Comparison of ENCODE assay signal across 18 cellular contexts in genomic region chr16:17589898-17590297, GRCh38.
DNase-seq lines count a peak whose midpoint lies in the region; ATAC-seq and TF ChIP-seq lines count a peak whose summit lies in the region.
"Had no signal": no experiment of that assay in that cellular context is flagged by ENCODE, and none has a peak within 500 bp of the region (broad histone marks: within the 10 kb centered on the region; RNA-seq: fewer than 3 reads in every experiment).

No MANE protein-coding gene starts in this region.

- H3K4me1 ChIP-seq in testis (no peaks in the 10 kb centered on the region), stomach (no peaks in the 10 kb centered on the region)
- H3K4me1 ChIP-seq: BLaER1 treated with 17β-estradiol and CSF1 and Interleukin-3, amounts not matched to agents 10 nM and 100 nM; Peyer's patch had no signal

- POLR2A ChIA-PET in activated CD4-positive, alpha-beta memory T cell treated with anti-CD3 and anti-CD28 coated beads, Interleukin-2, amount 10 ng/mL, durations not matched to agents 7 days and 5 days (lab: Charles Lee) = no interaction called here
- POLR2A ChIA-PET in activated CD4-positive, alpha-beta memory T cell treated with anti-CD3 and anti-CD28 coated beads for 36 hours (lab: Charles Lee) = no interaction called here

- DNase-seq in activated CD4-positive, alpha-beta memory T cell treated with anti-CD3 and anti-CD28 coated beads, Interleukin-2, amount 10 ng/mL, durations not matched to agents 7 days and 5 days = no peak
- no peak for DNase-seq in activated CD4-positive, alpha-beta memory T cell treated with anti-CD3 and anti-CD28 coated beads for 36 hours
- no peak for DNase-seq in stimulated activated naive CD8-positive, alpha-beta T cell treated with anti-CD3 and anti-CD28 coated beads, Interleukin-15, Interleukin-2, amounts not matched to agents 100 U/mL and 50 U/mL, for 24 hours
- DNase-seq in central memory CD8-positive, alpha-beta T cell (ENCODE audit: low spot score in 2 of 2) = no peak
- DNase-seq in testis = no peak
- no peak for DNase-seq in stomach
- DNase-seq: CD8-positive, alpha-beta T cell; NCI-H1105 treated with DMSO at 0.1 percent for 48 hours; NCI-H1694; NCI-H2081 treated with DMSO at 0.1 percent for 48 hours; NCI-H510A; NCI-H748 treated with DMSO at 0.1 percent for 48 hours; NK-92 treated with Interleukin-12 subunit alpha and Interleukin-12 subunit beta, amount 100 ng/mL, for 24 hours; Peyer's patch had no signal

- no peak overlapping the region for H3K27ac ChIP-seq in testis
- H3K27ac ChIP-seq in stomach = no peak overlapping the region
- H3K27ac ChIP-seq: BLaER1 treated with 17β-estradiol and CSF1 and Interleukin-3, amounts not matched to agents 10 nM and 100 nM; Peyer's patch had no signal

- no peak for TF ChIP-seq POLR2A in testis (IDR thresholded peaks at IDR 0.05)
- TF ChIP-seq POLR2A in stomach (IDR thresholded peaks at IDR 0.05) = no peak

- no peak for TF ChIP-seq EP300 in stomach (IDR thresholded peaks at IDR 0.05)

- intact Hi-C loops in activated CD4-positive, alpha-beta memory T cell treated with anti-CD3 and anti-CD28 coated beads for 36 hours (cut with micrococcal nuclease) = loop anchor here (5.0 kb wide), 2 partner anchors 33 to 118 kb away; partner anchors contain the start of gene XYLT1
- intact Hi-C loops in testis (cut with DNase I; ENCODE audit: low total_unique reads) (no loop called here), stomach (cut with DNase I; ENCODE audit: low total_unique reads) (no loop called here)

- peaks cover 15% of the 10 kb centered on the region for H3K36me3 Mint-ChIP-seq in activated CD4-positive, alpha-beta memory T cell treated with anti-CD3 and anti-CD28 coated beads, Interleukin-2, amount 10 ng/mL, durations not matched to agents 7 days and 5 days (ENCODE audit: low read depth)
- peaks cover 2% of the 10 kb centered on the region for H3K36me3 Mint-ChIP-seq in activated CD4-positive, alpha-beta memory T cell treated with anti-CD3 and anti-CD28 coated beads for 36 hours
- H3K36me3 Mint-ChIP-seq in stimulated activated naive CD8-positive, alpha-beta T cell treated with anti-CD3 and anti-CD28 coated beads, Interleukin-15, Interleukin-2, amounts not matched to agents 100 ng/mL and 50 ng/mL, for 24 hours (ENCODE audit: low read depth) = peaks cover 3% of the 10 kb centered on the region
- no peaks in the 10 kb centered on the region for H3K36me3 Mint-ChIP-seq in central memory CD8-positive, alpha-beta T cell (ENCODE audit: insufficient read depth)
- H3K36me3 Mint-ChIP-seq: CD8-positive, alpha-beta T cell had no signal

- no peak for TF ChIP-seq CTCF in testis (IDR thresholded peaks at IDR 0.05)
- TF ChIP-seq CTCF in stomach (IDR thresholded peaks at IDR 0.05) = no peak

- H3K36me3 ChIP-seq in testis (ENCODE audit: low read depth, missing control alignments) (no peaks in the 10 kb centered on the region), stomach (no peaks in the 10 kb centered on the region)
- H3K36me3 ChIP-seq: BLaER1 treated with 17β-estradiol and CSF1 and Interleukin-3, amounts not matched to agents 10 nM and 100 nM; Peyer's patch had no signal

- WGBS in testis, 2 donors = 85 to 86% methylated on average over 4 of the region's 4 CpGs
- 30 to 63% (median 57%) methylated on average over 4 of the region's 4 CpGs for WGBS in stomach, 5 donors

- no peak overlapping the region for H3K4me3 ChIP-seq in testis
- no peak overlapping the region for H3K4me3 ChIP-seq in stomach
- H3K4me3 ChIP-seq: BLaER1 treated with 17β-estradiol and CSF1 and Interleukin-3, amounts not matched to agents 10 nM and 100 nM; Peyer's patch had no signal

- CTCF ChIA-PET in activated CD4-positive, alpha-beta memory T cell treated with anti-CD3 and anti-CD28 coated beads, Interleukin-2, amount 10 ng/mL, durations not matched to agents 7 days and 5 days (lab: Charles Lee) = no interaction called here
- CTCF ChIA-PET in activated CD4-positive, alpha-beta memory T cell treated with anti-CD3 and anti-CD28 coated beads for 36 hours (lab: Charles Lee) = interaction anchor here (1.2 to 3.3 kb wide), 2 partner anchors 11 to 45 kb away, joined by 3 to 21 read pairs; no protein-coding TSS in a partner anchor

- no peak overlapping the region for H3K4me3 Mint-ChIP-seq in activated CD4-positive, alpha-beta memory T cell treated with anti-CD3 and anti-CD28 coated beads, Interleukin-2, amount 10 ng/mL, durations not matched to agents 7 days and 5 days
- H3K4me3 Mint-ChIP-seq in activated CD4-positive, alpha-beta memory T cell treated with anti-CD3 and anti-CD28 coated beads for 36 hours = no peak overlapping the region
- no peak overlapping the region for H3K4me3 Mint-ChIP-seq in stimulated activated naive CD8-positive, alpha-beta T cell treated with anti-CD3 and anti-CD28 coated beads, Interleukin-15, Interleukin-2, amounts not matched to agents 100 ng/mL and 50 ng/mL, for 24 hours
- no peak overlapping the region for H3K4me3 Mint-ChIP-seq in central memory CD8-positive, alpha-beta T cell
- H3K4me3 Mint-ChIP-seq: CD8-positive, alpha-beta T cell had no signal

- H3K27me3 Mint-ChIP-seq in activated CD4-positive, alpha-beta memory T cell treated with anti-CD3 and anti-CD28 coated beads, Interleukin-2, amount 10 ng/mL, durations not matched to agents 7 days and 5 days = peaks cover 16% of the 10 kb centered on the region
- peaks cover 16% of the 10 kb centered on the region for H3K27me3 Mint-ChIP-seq in activated CD4-positive, alpha-beta memory T cell treated with anti-CD3 and anti-CD28 coated beads for 36 hours
- H3K27me3 Mint-ChIP-seq in stimulated activated naive CD8-positive, alpha-beta T cell treated with anti-CD3 and anti-CD28 coated beads, Interleukin-15, Interleukin-2, amounts not matched to agents 100 ng/mL and 50 ng/mL, for 24 hours = peaks cover 22% of the 10 kb centered on the region
- peaks cover 43% of the 10 kb centered on the region for H3K27me3 Mint-ChIP-seq in central memory CD8-positive, alpha-beta T cell

- H3K27ac Mint-ChIP-seq in activated CD4-positive, alpha-beta memory T cell treated with anti-CD3 and anti-CD28 coated beads, Interleukin-2, amount 10 ng/mL, durations not matched to agents 7 days and 5 days = peak overlapping the region; percentile 42
- H3K27ac Mint-ChIP-seq in activated CD4-positive, alpha-beta memory T cell treated with anti-CD3 and anti-CD28 coated beads for 36 hours = no peak overlapping the region
- peak overlapping the region; percentile 42 for H3K27ac Mint-ChIP-seq in stimulated activated naive CD8-positive, alpha-beta T cell treated with anti-CD3 and anti-CD28 coated beads, Interleukin-15, Interleukin-2, amounts not matched to agents 100 ng/mL and 50 ng/mL, for 24 hours
- H3K27ac Mint-ChIP-seq in central memory CD8-positive, alpha-beta T cell (ENCODE audit: low read depth) = peak overlapping the region; percentile 52
- H3K27ac Mint-ChIP-seq: CD8-positive, alpha-beta T cell had no signal

- H3K27me3 ChIP-seq in testis (no peaks in the 10 kb centered on the region), stomach (no peaks in the 10 kb centered on the region)
- H3K27me3 ChIP-seq: BLaER1 treated with 17β-estradiol and CSF1 and Interleukin-3, amounts not matched to agents 10 nM and 100 nM; Peyer's patch had no signal

- no peak for ATAC-seq in stimulated activated naive CD8-positive, alpha-beta T cell treated with anti-CD3 and anti-CD28 coated beads, Interleukin-15, Interleukin-2, amounts not matched to agents 100 U/mL and 50 U/mL, for 24 hours
- ATAC-seq in central memory CD8-positive, alpha-beta T cell (replicated peaks; ENCODE audit: extremely low read depth, poor library complexity, severe bottlenecking) = no peak
- no peak for ATAC-seq in GM18520 (IDR thresholded peaks at IDR 0.05; ENCODE audit: unreplicated experiment)
- ATAC-seq: CD8-positive, alpha-beta T cell; Right ventricle myocardium inferior had no signal

- no peaks in the 10 kb centered on the region for H3K9me3 ChIP-seq in testis
- peaks cover 0 to 8% (median 7%) of the 10 kb centered on the region in 4 donors for H3K9me3 ChIP-seq in stomach
- H3K9me3 ChIP-seq: Peyer's patch had no signal

- H3K9me3 Mint-ChIP-seq in activated CD4-positive, alpha-beta memory T cell treated with anti-CD3 and anti-CD28 coated beads, Interleukin-2, amount 10 ng/mL, durations not matched to agents 7 days and 5 days = peaks cover 15% of the 10 kb centered on the region
- H3K9me3 Mint-ChIP-seq in activated CD4-positive, alpha-beta memory T cell treated with anti-CD3 and anti-CD28 coated beads for 36 hours = peaks cover 18% of the 10 kb centered on the region
- peaks cover 17% of the 10 kb centered on the region for H3K9me3 Mint-ChIP-seq in stimulated activated naive CD8-positive, alpha-beta T cell treated with anti-CD3 and anti-CD28 coated beads, Interleukin-15, Interleukin-2, amounts not matched to agents 100 ng/mL and 50 ng/mL, for 24 hours
- peaks cover 7% of the 10 kb centered on the region for H3K9me3 Mint-ChIP-seq in central memory CD8-positive, alpha-beta T cell

- H3K4me1 Mint-ChIP-seq in activated CD4-positive, alpha-beta memory T cell treated with anti-CD3 and anti-CD28 coated beads, Interleukin-2, amount 10 ng/mL, durations not matched to agents 7 days and 5 days = peaks cover 25% of the 10 kb centered on the region
- peaks cover 8% of the 10 kb centered on the region for H3K4me1 Mint-ChIP-seq in activated CD4-positive, alpha-beta memory T cell treated with anti-CD3 and anti-CD28 coated beads for 36 hours (ENCODE audit: low read depth)
- peaks cover 39% of the 10 kb centered on the region for H3K4me1 Mint-ChIP-seq in stimulated activated naive CD8-positive, alpha-beta T cell treated with anti-CD3 and anti-CD28 coated beads, Interleukin-15, Interleukin-2, amounts not matched to agents 100 ng/mL and 50 ng/mL, for 24 hours (ENCODE audit: low read depth)
- no peaks in the 10 kb centered on the region for H3K4me1 Mint-ChIP-seq in central memory CD8-positive, alpha-beta T cell
